ENCODE assay signal across 11 cellular contexts in genomic region chr4:1578301-1578781, GRCh38.
A peak's percentile ranks its signal among the peaks of the same experiment; 100 is the strongest.
DNase-seq lines count a peak whose midpoint lies in the region; ATAC-seq and TF ChIP-seq lines count a peak whose summit lies in the region.
"Had no signal": no experiment of that assay in that cellular context is flagged by ENCODE, and none has a peak within 500 bp of the region (broad histone marks: within the 10 kb centered on the region; RNA-seq: fewer than 3 reads in every experiment).

No MANE protein-coding gene starts in this region.

- H3K9me3 ChIP-seq in mucosa of descending colon (no peaks in the 10 kb centered on the region), body of pancreas (no peaks in the 10 kb centered on the region)
- H3K9me3 ChIP-seq: heart right ventricle had no signal

- H3K4me1 ChIP-seq in mucosa of descending colon (ENCODE audit: low read depth) (no peaks in the 10 kb centered on the region), body of pancreas (peaks cover 20% of the 10 kb centered on the region)

- H3K4me3 Mint-ChIP-seq in central memory CD8-positive, alpha-beta T cell, result peak overlapping the region; percentile 71

- 8 to 16% methylated on average over 29 to 32 of the region's 34 CpGs for WGBS in body of pancreas, 2 donors

- H3K36me3 Mint-ChIP-seq in central memory CD8-positive, alpha-beta T cell (ENCODE audit: insufficient read depth), result peaks cover 4% of the 10 kb centered on the region

- H3K9me3 Mint-ChIP-seq in central memory CD8-positive, alpha-beta T cell, result no peaks in the 10 kb centered on the region

- H3K27ac Mint-ChIP-seq in central memory CD8-positive, alpha-beta T cell (ENCODE audit: low read depth), result no peak overlapping the region

- H3K27ac ChIP-seq in body of pancreas, result no peak overlapping the region

- H3K27me3 Mint-ChIP-seq in central memory CD8-positive, alpha-beta T cell, result no peaks in the 10 kb centered on the region

- intact Hi-C loops in mucosa of descending colon (cut with DNase I, micrococcal nuclease) (no loop called here), body of pancreas (cut with DNase I) (no loop called here)

- no peaks in the 10 kb centered on the region for H3K36me3 ChIP-seq in mucosa of descending colon (ENCODE audit: low read depth)
- H3K36me3 ChIP-seq in body of pancreas (replicated peaks in 1 of 2; ENCODE audit: insufficient read depth in 1 of 2, low read depth in 2 of 2), result no peaks in the 10 kb centered on the region
- H3K36me3 ChIP-seq: heart right ventricle had no signal

- no peak for DNase-seq in AG09309 (ENCODE audit: low read depth)
- peak; percentile 40 for DNase-seq in ELF-1 (ENCODE audit: low read depth, low spot score)
- no peak for DNase-seq in central memory CD8-positive, alpha-beta T cell (ENCODE audit: low spot score in 2 of 2)
- peak in 2 of 3 donors; percentile 36 to 59 for DNase-seq in mucosa of descending colon
- DNase-seq in stimulated activated CD4-positive, alpha-beta T cell treated with anti-CD3 and anti-CD28 coated beads, Interleukin-15, amount 100 ng/mL, for 24 hours, result no peak
- no peak for DNase-seq in body of pancreas
- DNase-seq: central memory CD4-positive, alpha-beta T cell; NCI-H2081 had no signal

- TF ChIP-seq CTCF in AG09309 (IDR thresholded peaks at IDR 0.05; ENCODE audit: control insufficient read depth, insufficient read depth, low read depth, low read length, missing control alignments) (no peak), mucosa of descending colon (IDR thresholded peaks at IDR 0.05) (no peak), body of pancreas (IDR thresholded peaks at IDR 0.05) (no peak)

- no peak for ATAC-seq in central memory CD8-positive, alpha-beta T cell (replicated peaks; ENCODE audit: extremely low read depth, poor library complexity, severe bottlenecking)
- no peak for ATAC-seq in mucosa of descending colon
- ATAC-seq in GM21381 (IDR thresholded peaks at IDR 0.05; ENCODE audit: unreplicated experiment), result no peak
- no peak for ATAC-seq in HG02610 (IDR thresholded peaks at IDR 0.05; ENCODE audit: unreplicated experiment)
- ATAC-seq in body of pancreas, result no peak

- peak overlapping the region; percentile 62 for H3K4me3 ChIP-seq in AG09309 (ENCODE audit: control insufficient read depth, low read depth, low read length)
- H3K4me3 ChIP-seq in mucosa of descending colon, result no peak overlapping the region
- H3K4me3 ChIP-seq in body of pancreas, result no peak overlapping the region

- peaks cover 5% of the 10 kb centered on the region for H3K4me1 Mint-ChIP-seq in central memory CD8-positive, alpha-beta T cell

- no peak for TF ChIP-seq POLR2A in body of pancreas (IDR thresholded peaks at IDR 0.05)

- peaks cover 0 to 7% of the 10 kb centered on the region in 2 donors for H3K27me3 ChIP-seq in body of pancreas

Comparison
In these comparisons a context has a peak if more than half of its experiments do, and no peak if none do; other contexts are left out.
1. DNase-seq: peak in ELF-1 (single experiment) and mucosa of descending colon (2 of 3); none in AG09309 (single experiment), central memory CD8-positive, alpha-beta T cell (0 of 2), stimulated activated CD4-positive, alpha-beta T cell treated with anti-CD3 and anti-CD28 coated beads, Interleukin-15, amount 100 ng/mL, for 24 hours (single experiment) and body of pancreas (0 of 4).